8 cellular contexts compared by ENCODE assay signal in the genomic region with DNA sequence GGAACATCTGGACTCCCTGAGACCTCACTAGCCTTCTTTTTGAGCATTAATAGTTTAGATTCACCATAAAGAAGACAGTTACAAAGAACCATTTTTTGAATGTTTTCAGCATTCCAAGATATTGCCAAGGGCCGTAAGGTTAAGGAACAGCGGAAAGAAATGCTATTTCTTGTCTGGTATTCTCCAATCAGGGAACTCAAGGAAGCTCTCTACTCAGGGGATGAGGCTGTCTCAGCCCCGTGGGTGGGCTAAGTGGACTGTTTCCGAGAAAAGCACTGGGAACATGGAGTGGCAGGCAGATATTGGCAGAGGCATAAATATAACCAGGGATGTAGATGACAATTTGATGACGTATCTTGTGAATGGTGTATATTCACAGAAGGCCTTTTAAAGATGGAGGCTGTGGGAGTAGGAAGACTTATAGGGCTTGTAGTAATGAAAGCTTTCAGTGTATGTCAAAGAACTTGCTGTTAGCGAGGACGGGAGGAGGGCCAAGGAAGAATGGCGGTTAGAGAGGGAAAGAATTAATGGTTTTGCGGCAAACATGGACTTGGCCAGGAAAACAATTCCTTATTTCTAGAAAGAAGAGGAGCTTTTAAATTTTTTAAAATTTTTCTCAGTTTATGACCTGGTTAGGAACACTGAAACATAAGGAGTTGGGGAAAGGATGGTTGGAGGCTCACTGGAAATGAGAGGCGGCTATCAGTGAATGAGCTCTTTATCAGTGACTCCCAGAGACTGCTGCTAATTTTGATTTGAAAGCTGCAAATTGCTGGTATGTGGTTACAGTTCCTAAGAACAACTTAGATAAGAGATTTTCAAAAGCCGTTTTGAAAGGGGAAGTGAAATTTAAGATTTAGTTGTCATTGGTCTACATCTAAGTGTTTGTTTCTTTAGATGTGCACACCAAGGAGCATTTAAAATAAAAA.
DNase-seq lines count a peak whose midpoint lies in the region; ATAC-seq, FAIRE-seq and TF ChIP-seq lines count a peak whose summit lies in the region.

No MANE protein-coding gene starts in this region.

- H3K36me3 ChIP-seq in testis (ENCODE audit: low read depth, missing control alignments) (no peaks in the 10 kb centered on the region), PC-3 (ENCODE audit: low read depth, low read length) (peaks cover 7% of the 10 kb centered on the region)

- H3K9me2 ChIP-seq in PC-3 (replicated peaks; ENCODE audit: low read length), result no peaks in the 10 kb centered on the region

- no peak overlapping the region for H2AFZ ChIP-seq in PC-3 (ENCODE audit: low read length)

- H3K9ac ChIP-seq in PC-3 (ENCODE audit: low read length), result no peak overlapping the region

- BruUV-seq in PC-3 (replicated peaks; lab: Mats Ljungman, UMichigan), result no TSS peak

- POLR2A ChIA-PET in PC-3 (lab: Charles Lee; ENCODE audit: unreplicated experiment), result interaction anchor here (0.6 kb wide), 1 partner anchor 12 kb away, joined by 3 read pairs; no protein-coding TSS in a partner anchor

- H3K4me3 ChIP-seq in choroid plexus epithelial cell (ENCODE audit: low read depth, low read length), result no peak overlapping the region
- H3K4me3 ChIP-seq in testis, result no peak overlapping the region
- H3K4me3 ChIP-seq in PC-3 (ENCODE audit: low read length), result no peak overlapping the region

- peaks cover 88% of the 10 kb centered on the region for H3K4me1 ChIP-seq in testis
- no peaks in the 10 kb centered on the region for H3K4me1 ChIP-seq in PC-3 (ENCODE audit: insufficient read depth, low read length)

- ATAC-seq in left ventricle myocardium superior (no peak), HG03457 (IDR thresholded peaks at IDR 0.05; ENCODE audit: unreplicated experiment) (peak; percentile 56), PC-3 (no peak)

- no peaks in the 10 kb centered on the region for H3K79me2 ChIP-seq in PC-3 (ENCODE audit: low read length)

- CTCF ChIA-PET in PC-3 (lab: Charles Lee), result no interaction called here

- no peaks in the 10 kb centered on the region for H3K27me3 ChIP-seq in testis
- no peaks in the 10 kb centered on the region for H3K27me3 ChIP-seq in PC-3 (ENCODE audit: low read length)

- intact Hi-C loops in left ventricle myocardium superior (cut with micrococcal nuclease), result no loop called here
- intact Hi-C loops in cardiac septum (cut with DNase I), result loop anchor here (10.0 kb wide), 1 partner anchor 65 kb away; the partner anchor contains the start of gene ST3GAL4
- intact Hi-C loops in testis (cut with DNase I; ENCODE audit: low total_unique reads), result no loop called here
- intact Hi-C loops in PC-3 (cut with micrococcal nuclease), result loop anchor here (5.0 kb wide), 1 partner anchor 53 kb away; no protein-coding TSS in a partner anchor

- no peaks in the 10 kb centered on the region for H4K20me1 ChIP-seq in PC-3 (ENCODE audit: low read length)

- WGBS in testis, 2 donors, result 22 to 34% methylated on average over 11 of the region's 11 CpGs

- H3K27ac ChIP-seq in testis (peak overlapping the region; percentile 18 to 88), PC-3 (ENCODE audit: low read length) (no peak overlapping the region)

- no peak overlapping the region for H3K4me2 ChIP-seq in PC-3 (ENCODE audit: low read length)

- no peak for FAIRE-seq in HTR-8/SVneo (lab: Jason Lieb, UNC)

- DNase-seq in left ventricle myocardium superior (peak; percentile 29), cardiac septum (ENCODE audit: low spot score) (no peak), choroid plexus epithelial cell (ENCODE audit: low read depth) (peak; percentile 90), testis (peak; percentile 54), PC-3 (no peak), ureter (ENCODE audit: low spot score) (no peak), HTR-8/SVneo (ENCODE audit: insufficient read length, low spot score) (no peak)

- TF ChIP-seq CTCF in choroid plexus epithelial cell (conservative IDR thresholded peaks at IDR 0.05; ENCODE audit: low read depth, low read length) (no peak), testis (IDR thresholded peaks at IDR 0.05) (no peak), PC-3 (conservative IDR thresholded peaks at IDR 0.05; ENCODE audit: low read depth, low read length) (no peak)

- no peaks in the 10 kb centered on the region for H3F3A ChIP-seq in PC-3 (ENCODE audit: low read length, unreplicated experiment)

- TF ChIP-seq POLR2A in testis (IDR thresholded peaks at IDR 0.05), result no peak

- H3K9me3 ChIP-seq in testis, result no peaks in the 10 kb centered on the region
- H3K9me3 ChIP-seq in PC-3 (ENCODE audit: low read length), result no peaks in the 10 kb centered on the region

Comparison
In these comparisons a context has a peak if more than half of its experiments do, and no peak if none do; other contexts are left out.
1. DNase-seq: peak in left ventricle myocardium superior (single experiment), choroid plexus epithelial cell (single experiment) and testis (single experiment); none in cardiac septum (single experiment), PC-3 (single experiment), ureter (single experiment) and HTR-8/SVneo (single experiment).
2. intact Hi-C loops: an anchor here in cardiac septum (10.0 kb wide) and PC-3 (5.0 kb wide); none called in left ventricle myocardium superior and testis.